15 cellular contexts compared by ENCODE assay signal in the genomic region with DNA sequence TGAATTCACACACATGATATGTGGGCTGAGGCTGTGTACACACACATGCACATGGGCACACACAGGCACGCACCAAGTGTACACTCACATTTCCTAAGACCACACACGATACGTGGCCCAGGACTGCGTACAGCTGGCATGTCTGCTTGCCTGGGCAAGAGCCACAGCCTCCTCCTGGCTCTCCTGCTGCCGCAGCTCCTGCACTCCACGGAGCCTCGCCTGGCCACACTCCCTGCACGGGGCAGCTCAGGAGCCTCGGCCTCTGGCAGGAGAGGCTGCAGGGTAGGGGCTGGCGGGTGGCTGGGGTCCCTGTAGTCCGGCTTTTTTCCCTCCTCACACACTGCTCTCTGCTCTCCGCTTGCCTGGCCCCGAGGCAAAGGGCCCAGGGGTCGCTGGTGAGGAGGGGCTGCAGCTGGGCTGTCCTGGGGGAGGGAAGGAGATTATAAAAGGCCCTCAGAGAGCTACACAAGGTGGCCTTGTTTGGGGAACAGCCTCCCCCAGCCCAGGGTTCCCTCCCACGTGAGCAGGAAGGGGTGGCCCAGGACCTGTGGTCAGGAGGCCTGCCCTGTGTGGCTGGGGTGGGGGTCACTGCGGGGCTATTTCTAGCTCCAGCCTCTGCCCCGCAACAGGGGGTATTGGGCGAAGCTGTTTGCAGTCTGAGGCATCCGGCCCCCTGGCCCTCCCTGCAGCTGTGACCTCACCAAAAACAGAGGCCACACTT.
DNase-seq lines count a peak whose midpoint lies in the region; ATAC-seq and TF ChIP-seq lines count a peak whose summit lies in the region.
"Had no signal": no experiment of that assay in that cellular context is flagged by ENCODE, and none has a peak within 500 bp of the region (broad histone marks: within the 10 kb centered on the region; RNA-seq: fewer than 3 reads in every experiment).

No MANE protein-coding gene starts in this region.

- no peaks in the 10 kb centered on the region for H3K79me2 ChIP-seq in PC-3 (ENCODE audit: low read length)

- peak overlapping the region; percentile 60 for H3K4me2 ChIP-seq in BLaER1
- no peak overlapping the region for H3K4me2 ChIP-seq in PC-3 (ENCODE audit: low read length)

- intact Hi-C loops in PC-3 (cut with micrococcal nuclease), result loop anchor here (5.0 kb wide), 1 partner anchor 275 kb away; no protein-coding TSS in a partner anchor

- H3K27me3 Mint-ChIP-seq in neural crest cell (ENCODE audit: low read depth), result peaks cover 8% of the 10 kb centered on the region

- H3K4me3 ChIP-seq in BLaER1 (no peak overlapping the region), PC-3 (ENCODE audit: low read length) (no peak overlapping the region)
- H3K4me3 ChIP-seq: pancreas had no signal

- no peak overlapping the region for H2AFZ ChIP-seq in PC-3 (ENCODE audit: low read length)

- POLR2A ChIA-PET in PC-3 (lab: Charles Lee; ENCODE audit: unreplicated experiment), result no interaction called here

- peaks cover 47% of the 10 kb centered on the region; the same call in 1 of the 2 replicates for H4K20me1 ChIP-seq in BLaER1
- no peaks in the 10 kb centered on the region for H4K20me1 ChIP-seq in PC-3 (ENCODE audit: low read length)

- peaks cover 16% of the 10 kb centered on the region; the same call in 1 of the 2 replicates for H3K9me3 ChIP-seq in BLaER1
- no peaks in the 10 kb centered on the region for H3K9me3 ChIP-seq in PC-3 (ENCODE audit: low read length)
- H3K9me3 ChIP-seq: gastroesophageal sphincter, pancreas had no signal

- BruUV-seq in PC-3 (replicated peaks; lab: Mats Ljungman, UMichigan), result no TSS peak

- no peaks in the 10 kb centered on the region for H3K9me3 Mint-ChIP-seq in neural crest cell

- H3K4me1 ChIP-seq in BLaER1 (peaks cover 20% of the 10 kb centered on the region), PC-3 (ENCODE audit: insufficient read depth, low read length) (no peaks in the 10 kb centered on the region)
- H3K4me1 ChIP-seq: pancreas had no signal

- H3K36me3 ChIP-seq in BLaER1 (no peaks in the 10 kb centered on the region), PC-3 (ENCODE audit: low read depth, low read length) (no peaks in the 10 kb centered on the region)
- H3K36me3 ChIP-seq: gastroesophageal sphincter, pancreas had no signal

- peaks cover 53% of the 10 kb centered on the region for H3K4me1 Mint-ChIP-seq in neural crest cell

- H3K9ac ChIP-seq in BLaER1 (no peak overlapping the region), PC-3 (ENCODE audit: low read length) (no peak overlapping the region)

- CTCF ChIA-PET in PC-3 (lab: Charles Lee), result no interaction called here

- H3K27me3 ChIP-seq in BLaER1 (peaks cover 61% of the 10 kb centered on the region), PC-3 (ENCODE audit: low read length) (peaks cover 59% of the 10 kb centered on the region)

- TF ChIP-seq CTCF in PC-3 (conservative IDR thresholded peaks at IDR 0.05; ENCODE audit: low read depth, low read length) (no peak), neural crest cell (conservative IDR thresholded peaks at IDR 0.05) (no peak)

- no peak for TF ChIP-seq POLR2A in erythroblast (IDR thresholded peaks at IDR 0.05; ENCODE audit: low read length)

- no peaks in the 10 kb centered on the region for H3F3A ChIP-seq in PC-3 (ENCODE audit: low read length, unreplicated experiment)

- ATAC-seq in PC-3, result 0 out of 2 replicates have a peak, but pooled peaks have one; percentile 18
- no peak for ATAC-seq in GM21390 (IDR thresholded peaks at IDR 0.05; ENCODE audit: unreplicated experiment)
- ATAC-seq: gastroesophageal sphincter, pancreas had no signal

- H3K4me3 Mint-ChIP-seq in neural crest cell, result peak overlapping the region; percentile 81
- H3K4me3 Mint-ChIP-seq: IgD-negative memory B cell had no signal

- DNase-seq in PC-3 (no peak), neural crest cell (ENCODE audit: low read depth, low spot score) (peak; percentile 75), erythroblast (lab: John Stamatoyannopoulos, UW) (no peak), HUDEP-2 (lab: John Stamatoyannopoulos, UW; ENCODE audit: unreplicated experiment in 76 of 76) (no peak)
- DNase-seq in activated CD8-positive, alpha-beta memory T cell treated with anti-CD3 and anti-CD28 coated beads for 24 hours, result no peak
- DNase-seq: effector CD8-positive, alpha-beta T cell; NCI-H1417 treated with DMSO at 0.1 percent for 48 hours; NCI-H526 treated with DMSO at 0.1 percent for 48 hours; RPMI8226 had no signal

- H3K36me3 Mint-ChIP-seq in neural crest cell (ENCODE audit: low read depth), result no peaks in the 10 kb centered on the region

- H3K27ac ChIP-seq in BLaER1, result no peak overlapping the region
- H3K27ac ChIP-seq in PC-3 (ENCODE audit: low read length), result no peak overlapping the region
- peak overlapping the region; percentile 97 for H3K27ac ChIP-seq in cingulate gyrus (ENCODE audit: low read depth, low read length)
- H3K27ac ChIP-seq: pancreas had no signal

- H3K27ac Mint-ChIP-seq in neural crest cell (ENCODE audit: unreplicated experiment), result peak overlapping the region; percentile 67
- H3K27ac Mint-ChIP-seq: IgD-negative memory B cell had no signal

- no peaks in the 10 kb centered on the region for H3K9me2 ChIP-seq in PC-3 (replicated peaks; ENCODE audit: low read length)
